In the genomic region with DNA sequence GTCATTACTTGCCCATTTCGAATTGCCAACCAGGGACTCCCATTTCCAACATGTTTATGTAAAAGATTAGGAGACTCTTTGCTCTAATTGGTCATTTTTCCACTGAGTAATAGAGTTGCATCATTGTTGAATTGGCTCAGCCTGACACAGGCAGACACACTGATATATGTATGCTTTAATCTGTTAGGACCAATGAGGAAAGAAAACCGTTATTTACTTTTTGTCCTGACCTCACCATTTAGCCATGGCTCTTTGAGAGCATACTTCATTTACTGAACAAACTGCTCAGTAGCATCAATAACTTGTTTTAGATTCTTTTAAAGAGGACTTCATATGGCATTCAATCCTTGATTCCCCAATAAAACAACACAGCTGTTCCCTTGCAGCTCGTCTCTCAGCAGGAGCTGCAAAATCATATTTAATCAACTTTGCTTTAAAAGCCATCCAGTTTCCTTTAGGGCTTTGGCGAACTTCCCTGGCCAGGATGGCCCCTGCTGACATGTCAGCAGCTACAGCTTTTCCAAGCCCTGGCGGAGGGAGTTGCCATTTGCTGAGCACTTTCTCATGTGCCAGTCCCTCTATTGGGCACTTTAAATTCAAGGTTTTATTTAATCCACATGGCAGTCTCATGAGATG, we compare ENCODE assay signal across 11 cellular contexts.
DNase-seq lines count a peak whose midpoint lies in the region; ATAC-seq and TF ChIP-seq lines count a peak whose summit lies in the region.
"Had no signal": no experiment of that assay in that cellular context is flagged by ENCODE, and none has a peak within 500 bp of the region (broad histone marks: within the 10 kb centered on the region; RNA-seq: fewer than 3 reads in every experiment).

No MANE protein-coding gene starts in this region.

- no peaks in the 10 kb centered on the region for H3K9me3 ChIP-seq in vagina

- no peak for ATAC-seq in foreskin keratinocyte
- ATAC-seq: activated naive CD8-positive, alpha-beta T cell treated with anti-CD3 and anti-CD28 coated beads, Interleukin-2, amount 50 U/mL, for 24 hours; natural killer cell had no signal

- peaks cover 17% of the 10 kb centered on the region for H3K4me1 ChIP-seq in foreskin keratinocyte
- peaks cover 28% of the 10 kb centered on the region for H3K4me1 ChIP-seq in vagina

- H3K4me3 ChIP-seq in vagina: no peak overlapping the region

- H3K36me3 ChIP-seq in vagina: no peaks in the 10 kb centered on the region

- H3K27me3 ChIP-seq in foreskin keratinocyte: no peaks in the 10 kb centered on the region
- no peaks in the 10 kb centered on the region for H3K27me3 ChIP-seq in vagina

- TF ChIP-seq POLR2A in vagina (IDR thresholded peaks at IDR 0.05): no peak

- H3K27ac ChIP-seq in VCaP (peak overlapping the region; percentile 6), foreskin keratinocyte (no peak overlapping the region), vagina (peak overlapping the region; percentile 54)

- intact Hi-C loops in vagina (cut with DNase I): no loop called here

- TF ChIP-seq CTCF in VCaP (conservative IDR thresholded peaks at IDR 0.05): no peak
- TF ChIP-seq CTCF in foreskin keratinocyte (conservative IDR thresholded peaks at IDR 0.05): no peak
- no peak for TF ChIP-seq CTCF in vagina (IDR thresholded peaks at IDR 0.05)

- DNase-seq in NCI-H510A treated with DMSO at 0.1 percent for 48 hours (lab: John Stamatoyannopoulos, UW): peak; percentile 16
- DNase-seq in NCI-H510A (lab: John Stamatoyannopoulos, UW): no peak
- peak; percentile 54 to 68 for DNase-seq in foreskin keratinocyte
- DNase-seq in vagina (ENCODE audit: extremely low spot score in 2 of 2): no peak
- DNase-seq in putamen (ENCODE audit: low spot score): no peak
- DNase-seq in Ammon's horn (ENCODE audit: low spot score): no peak
- DNase-seq in medulla oblongata (ENCODE audit: extremely low spot score): no peak
- DNase-seq: activated CD4-positive, alpha-beta T cell treated with anti-CD3 and anti-CD28 coated beads, Interleukin-2, amount 50 U/mL, for 1 hour; activated naive CD8-positive, alpha-beta T cell treated with anti-CD3 and anti-CD28 coated beads, Interleukin-2, amount 50 U/mL, for 24 hours; natural killer cell had no signal

Comparison
In these comparisons a context has a peak if more than half of its experiments do, and no peak if none do; other contexts are left out.
1. DNase-seq: peak in NCI-H510A treated with DMSO at 0.1 percent for 48 hours (single experiment) and foreskin keratinocyte (2 of 2); none in NCI-H510A (single experiment), vagina (0 of 2), putamen (single experiment), Ammon's horn (single experiment) and medulla oblongata (single experiment).